1 cellular context compared by ENCODE assay signal in genomic region chr19:39433480-39434079, GRCh38.
TF ChIP-seq lines count a peak whose summit lies in the region.

No MANE protein-coding gene starts in this region.

TF ChIP-seq in IMR-90, 13 proteins besides CTCF, POLR2A, EP300 and RAD21:
- TF ChIP-seq FOS (IDR thresholded peaks at IDR 0.05; ENCODE audit: low read depth, low read length) = no peak
- TF ChIP-seq, protein P1, sequence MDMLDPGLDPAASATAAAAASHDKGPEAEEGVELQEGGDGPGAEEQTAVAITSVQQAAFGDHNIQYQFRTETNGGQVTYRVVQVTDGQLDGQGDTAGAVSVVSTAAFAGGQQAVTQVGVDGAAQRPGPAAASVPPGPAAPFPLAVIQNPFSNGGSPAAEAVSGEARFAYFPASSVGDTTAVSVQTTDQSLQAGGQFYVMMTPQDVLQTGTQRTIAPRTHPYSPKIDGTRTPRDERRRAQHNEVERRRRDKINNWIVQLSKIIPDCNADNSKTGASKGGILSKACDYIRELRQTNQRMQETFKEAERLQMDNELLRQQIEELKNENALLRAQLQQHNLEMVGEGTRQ (IDR thresholded peaks at IDR 0.05; ENCODE audit: low read depth, low read length) = no peak
- no peak for TF ChIP-seq MXI1 (IDR thresholded peaks at IDR 0.05; ENCODE audit: borderline replicate concordance, low read depth, low read length)
- TF ChIP-seq MAFK (IDR thresholded peaks at IDR 0.05; ENCODE audit: low read depth, low read length) = no peak
- no peak for TF ChIP-seq CHD1 (IDR thresholded peaks at IDR 0.05; ENCODE audit: low read depth, low read length)
- TF ChIP-seq, protein P2, sequence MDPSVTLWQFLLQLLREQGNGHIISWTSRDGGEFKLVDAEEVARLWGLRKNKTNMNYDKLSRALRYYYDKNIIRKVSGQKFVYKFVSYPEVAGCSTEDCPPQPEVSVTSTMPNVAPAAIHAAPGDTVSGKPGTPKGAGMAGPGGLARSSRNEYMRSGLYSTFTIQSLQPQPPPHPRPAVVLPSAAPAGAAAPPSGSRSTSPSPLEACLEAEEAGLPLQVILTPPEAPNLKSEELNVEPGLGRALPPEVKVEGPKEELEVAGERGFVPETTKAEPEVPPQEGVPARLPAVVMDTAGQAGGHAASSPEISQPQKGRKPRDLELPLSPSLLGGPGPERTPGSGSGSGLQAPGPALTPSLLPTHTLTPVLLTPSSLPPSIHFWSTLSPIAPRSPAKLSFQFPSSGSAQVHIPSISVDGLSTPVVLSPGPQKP (IDR thresholded peaks at IDR 0.05; ENCODE audit: borderline replicate concordance, low read depth, low read length) = no peak
- no peak for TF ChIP-seq CEBPB (IDR thresholded peaks at IDR 0.05; ENCODE audit: low read depth, low read length)
- no peak for TF ChIP-seq SMC3 (IDR thresholded peaks at IDR 0.05; ENCODE audit: low read depth, low read length)
- no peak for TF ChIP-seq BHLHE40 (IDR thresholded peaks at IDR 0.05; ENCODE audit: low read depth, low read length)
- TF ChIP-seq RFX5 (IDR thresholded peaks at IDR 0.05; ENCODE audit: low read depth, low read length) = no peak
- TF ChIP-seq RCOR1 (IDR thresholded peaks at IDR 0.05; ENCODE audit: insufficient replicate concordance, low read length) = no peak
- TF ChIP-seq MAZ (IDR thresholded peaks at IDR 0.05; ENCODE audit: borderline replicate concordance, low read depth, low read length) = no peak
TF ChIP-seq in IMR-90: peak in this region for 0.
